In the genomic region with DNA sequence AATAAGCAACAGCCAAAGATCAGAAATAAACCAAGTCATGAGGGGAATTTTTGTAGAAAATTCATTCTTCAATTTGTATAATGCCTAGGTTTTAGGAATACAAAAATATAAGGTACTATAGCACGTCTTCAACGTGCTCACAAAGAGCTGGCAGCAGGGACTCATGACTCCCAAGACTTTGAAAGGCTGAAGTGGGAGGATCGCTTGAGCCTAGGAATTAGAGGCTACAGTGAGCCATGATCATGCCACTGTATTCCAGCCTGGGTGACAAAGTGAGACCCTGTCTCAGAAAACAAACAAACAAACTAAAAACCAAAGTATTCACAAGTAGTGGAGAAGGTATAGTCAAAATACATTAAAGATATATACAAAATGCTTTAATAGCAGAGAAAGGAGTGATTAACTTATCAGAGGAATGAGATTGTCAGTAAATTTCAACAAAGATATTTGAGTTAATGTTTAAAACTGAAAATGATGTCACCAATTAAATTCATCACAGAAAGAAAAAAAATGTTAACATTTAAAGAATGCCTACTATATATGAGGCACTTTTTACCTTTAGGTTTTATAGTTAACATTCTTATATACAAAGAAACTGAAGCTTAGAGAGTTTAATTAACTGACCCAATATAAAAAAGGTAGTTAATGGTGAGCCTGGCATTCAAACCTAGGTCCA, we compare ENCODE assay signal across 10 cellular contexts. TPM values are rescaled to one million over a fixed set of nuclear protein-coding genes. Genes with fewer than 3 reads are reported as not detected.
DNase-seq lines count a peak whose midpoint lies in the region; ATAC-seq and TF ChIP-seq lines count a peak whose summit lies in the region.
"Had no signal": no experiment of that assay in that cellular context is flagged by ENCODE, and none has a peak within 500 bp of the region (broad histone marks: within the 10 kb centered on the region; RNA-seq: fewer than 3 reads in every experiment).

No MANE protein-coding gene starts in this region.

- H3K27ac Mint-ChIP-seq in CD14-positive monocyte (peak overlapping the region in 4 of 7 donors; percentile 38 to 84 (median 54)), HFFc6 (peak overlapping the region; percentile 31; the same call in 1 of the 2 replicates)
- H3K27ac Mint-ChIP-seq in activated naive CD8-positive, alpha-beta T cell = peak overlapping the region; percentile 72

- H2BK5ac ChIP-seq in mesenchymal stem cell (ENCODE audit: low read depth, low read length, poor library complexity, severe bottlenecking) = no peak overlapping the region

- H2BK12ac ChIP-seq in mesenchymal stem cell (ENCODE audit: low read length in 2 of 2) = no peak overlapping the region

- no peak overlapping the region for H3K4me3 Mint-ChIP-seq in CD14-positive monocyte
- peak overlapping the region; percentile 67 for H3K4me3 Mint-ChIP-seq in HFFc6
- H3K4me3 Mint-ChIP-seq in activated naive CD8-positive, alpha-beta T cell = peak overlapping the region; percentile 84

- peaks cover 10% of the 10 kb centered on the region for H3K4me1 ChIP-seq in mesenchymal stem cell (ENCODE audit: control insufficient read depth, insufficient read depth, low read depth, low read length)

- DNase-seq in CD14-positive monocyte (ENCODE audit: low spot score) (no peak), HFFc6 (no peak), mesenchymal stem cell (peak; percentile 33)
- DNase-seq: effector CD8-positive, alpha-beta T cell; NCI-H2029 had no signal

- TF ChIP-seq CTCF in CD14-positive monocyte (IDR thresholded peaks at IDR 0.05) (no peak), HFFc6 (IDR thresholded peaks at IDR 0.05) (no peak)

- no peak overlapping the region for H2AK5ac ChIP-seq in mesenchymal stem cell (ENCODE audit: low read length, severe bottlenecking)

- no peak overlapping the region for H3K4me2 ChIP-seq in mesenchymal stem cell (ENCODE audit: low read length, poor library complexity, severe bottlenecking)

- peaks cover 3% of the 10 kb centered on the region for H3K79me1 ChIP-seq in mesenchymal stem cell (replicated peaks; ENCODE audit: low read length, poor library complexity, severe bottlenecking)

- no peaks in the 10 kb centered on the region for H3K9me3 Mint-ChIP-seq in CD14-positive monocyte
- no peaks in the 10 kb centered on the region for H3K9me3 Mint-ChIP-seq in HFFc6
- H3K9me3 Mint-ChIP-seq in activated naive CD8-positive, alpha-beta T cell (ENCODE audit: low read depth) = no peaks in the 10 kb centered on the region

- H3K9ac ChIP-seq in mesenchymal stem cell (ENCODE audit: low read length) = no peak overlapping the region

- H3K27me3 Mint-ChIP-seq in CD14-positive monocyte (ENCODE audit: low read depth in 3 of 3) (peaks cover 0 to 1% (median 0%) of the 10 kb centered on the region in 3 donors), HFFc6 (ENCODE audit: insufficient read depth) (peaks cover 4% of the 10 kb centered on the region; the same call in 1 of the 2 replicates)
- no peaks in the 10 kb centered on the region for H3K27me3 Mint-ChIP-seq in activated naive CD8-positive, alpha-beta T cell

- H2BK15ac ChIP-seq in mesenchymal stem cell (ENCODE audit: low read depth, poor library complexity, severe bottlenecking) = no peak overlapping the region

- no peak overlapping the region for H3K4ac ChIP-seq in mesenchymal stem cell (ENCODE audit: low read depth in 1 of 2, low read length in 2 of 2)

- H3K14ac ChIP-seq in mesenchymal stem cell (ENCODE audit: low read length in 2 of 2) = no peak overlapping the region

- H3K36me3 ChIP-seq in mesenchymal stem cell (ENCODE audit: control insufficient read depth in 1 of 2, insufficient read depth in 2 of 2, low read depth in 1 of 2, low read length in 2 of 2) = no peaks in the 10 kb centered on the region

- no peak overlapping the region for H3K18ac ChIP-seq in mesenchymal stem cell (ENCODE audit: low read depth in 1 of 2, low read length in 2 of 2)

- H3K27ac ChIP-seq in mesenchymal stem cell (ENCODE audit: low read length, poor library complexity, severe bottlenecking) = no peak overlapping the region

- no peak overlapping the region for H4K91ac ChIP-seq in mesenchymal stem cell (ENCODE audit: low read length)

- H3K27me3 ChIP-seq in mesenchymal stem cell (ENCODE audit: control insufficient read depth in 1 of 2, insufficient read depth in 1 of 2, low read length in 2 of 2) = no peaks in the 10 kb centered on the region

- H3K36me3 Mint-ChIP-seq in CD14-positive monocyte (peaks cover 7 to 14% of the 10 kb centered on the region in 2 donors), HFFc6 (ENCODE audit: low read depth) (peaks cover 25% of the 10 kb centered on the region)
- peaks cover 11% of the 10 kb centered on the region for H3K36me3 Mint-ChIP-seq in activated naive CD8-positive, alpha-beta T cell

- H2BK120ac ChIP-seq in mesenchymal stem cell (ENCODE audit: low read depth, low read length) = no peak overlapping the region

- ATAC-seq in GM19328 (IDR thresholded peaks at IDR 0.05; ENCODE audit: unreplicated experiment) (no peak), HG03520 (IDR thresholded peaks at IDR 0.05; ENCODE audit: unreplicated experiment) (no peak), HG02678 (IDR thresholded peaks at IDR 0.05; ENCODE audit: unreplicated experiment) (no peak), GM21737 (IDR thresholded peaks at IDR 0.05; ENCODE audit: unreplicated experiment) (no peak)

- intact Hi-C loops in CD14-positive monocyte (cut with micrococcal nuclease) = no loop called here

- H3K9me3 ChIP-seq in mesenchymal stem cell (ENCODE audit: control insufficient read depth, low read length) = no peaks in the 10 kb centered on the region

- peaks cover 48% of the 10 kb centered on the region for H3K4me1 Mint-ChIP-seq in CD14-positive monocyte
- H3K4me1 Mint-ChIP-seq in HFFc6 (ENCODE audit: low read depth) = peaks cover 48% of the 10 kb centered on the region
- peaks cover 68% of the 10 kb centered on the region for H3K4me1 Mint-ChIP-seq in activated naive CD8-positive, alpha-beta T cell (ENCODE audit: low read depth)

- WGBS in mesenchymal stem cell = 85% methylated on average over 3 of the region's 3 CpGs

- H2AFZ ChIP-seq in mesenchymal stem cell (ENCODE audit: low read depth, low read length) = no peak overlapping the region

- H3K23ac ChIP-seq in mesenchymal stem cell (ENCODE audit: low read length in 2 of 2) = no peak overlapping the region

- no peak overlapping the region for H3K4me3 ChIP-seq in mesenchymal stem cell (ENCODE audit: insufficient read depth in 1 of 2, low read depth in 1 of 2, low read length in 2 of 2)

- no peak overlapping the region for H4K8ac ChIP-seq in mesenchymal stem cell (ENCODE audit: low read length)

RNA-seq across cellular contexts. Expression of gene WDR33, which starts 3.2 kb away (rescaled TPM):
- 10 to 100 TPM; 12.5 to 19.6 TPM for polyA plus RNA-seq in CD14-positive monocyte
- total RNA-seq in HFFc6 (2021; fragmentation: NEBNext Ultra II Directional; extraction: Animal tissue kit (Norgen Biotek cat#: 25700)) = 10 to 100 TPM; 36.3 to 40.1 (median 39.4) TPM
- 13.7 TPM for polyA plus RNA-seq in mesenchymal stem cell (2013, experiment 1 of 2)
- 14.0 TPM for polyA plus RNA-seq in mesenchymal stem cell (2013, experiment 2 of 2)

RNA-seq across cellular contexts. Expression of gene POLR2D, which starts 50.1 kb away (rescaled TPM):
- polyA plus RNA-seq in CD14-positive monocyte = 10 to 100 TPM; 26.4 to 28.8 TPM
- 10 to 100 TPM; 36.4 to 46.8 (median 41.5) TPM for total RNA-seq in HFFc6 (2021; fragmentation: NEBNext Ultra II Directional; extraction: Animal tissue kit (Norgen Biotek cat#: 25700))
- 16.6 TPM for polyA plus RNA-seq in mesenchymal stem cell (2013, experiment 1 of 2)
- polyA plus RNA-seq in mesenchymal stem cell (2013, experiment 2 of 2) = 17.1 TPM

Comparison
In these comparisons a context has a peak if more than half of its experiments do, and no peak if none do; other contexts are left out.
1. H3K4me3 Mint-ChIP-seq: peak in HFFc6 (single experiment) and activated naive CD8-positive, alpha-beta T cell (single experiment); none in CD14-positive monocyte (0 of 2).
2. Peak in every context shown above with its lines, with median percentiles within 50 percentile points of each other: H3K27ac Mint-ChIP-seq.